Comparison of ENCODE assay signal across 13 cellular contexts in the genomic region with DNA sequence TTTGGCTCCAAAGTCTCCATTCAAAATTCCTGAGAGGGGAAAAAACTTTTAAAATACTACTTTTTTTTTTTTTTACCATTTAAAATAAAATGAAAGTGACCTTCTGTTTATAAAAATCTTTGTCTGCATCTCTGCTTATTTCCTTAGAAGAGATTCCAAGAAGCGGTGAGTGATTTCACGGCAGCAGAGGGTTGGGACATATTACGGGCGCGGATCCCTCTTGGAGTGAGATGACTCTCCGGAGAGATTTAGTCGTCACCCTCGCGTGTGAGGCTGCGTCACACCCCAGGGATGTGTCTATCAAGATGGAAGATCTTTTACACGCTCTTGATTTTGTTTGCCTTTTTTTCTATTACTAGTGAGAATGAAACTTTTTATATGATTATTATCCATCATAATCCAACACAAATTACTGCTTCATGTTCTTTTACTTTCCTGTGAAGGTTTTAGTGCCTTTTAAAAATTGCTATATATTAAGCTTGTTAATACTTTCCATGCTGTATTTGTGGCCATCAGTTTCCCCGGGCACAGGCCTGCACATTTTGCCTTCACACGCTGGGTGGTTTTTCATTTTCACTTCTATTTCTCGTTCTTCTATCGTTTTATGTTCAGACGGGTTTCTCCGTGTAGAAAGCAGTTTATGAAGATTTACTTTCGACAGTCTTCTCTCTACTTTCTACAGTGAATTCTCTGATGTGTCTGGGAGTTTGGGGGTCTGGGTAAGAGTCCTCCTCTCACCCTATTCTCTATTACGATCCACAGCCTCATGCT. TPM values are rescaled to one million over a fixed set of nuclear protein-coding genes. Genes with fewer than 3 reads are reported as not detected.
A peak's percentile ranks its signal among the peaks of the same experiment; 100 is the strongest.
DNase-seq lines count a peak whose midpoint lies in the region; TF ChIP-seq lines count a peak whose summit lies in the region.
"Had no signal": no experiment of that assay in that cellular context is flagged by ENCODE, and none has a peak within 500 bp of the region (broad histone marks: within the 10 kb centered on the region; RNA-seq: fewer than 3 reads in every experiment).

No MANE protein-coding gene starts in this region.

- no peaks in the 10 kb centered on the region for H3K27me3 Mint-ChIP-seq in T-helper 2 cell treated with Interferon-gamma antibody and Interleukin-4, amounts not matched to agents 5 μg/mL and 100 μg/mL, for 36 hours (ENCODE audit: low read depth)

- DNase-seq in NCI-H82 (lab: John Stamatoyannopoulos, UW) = peak; percentile 11
- no peak for DNase-seq in NCI-H82 treated with DMSO at 0.1 percent for 48 hours (lab: John Stamatoyannopoulos, UW; ENCODE audit: unreplicated experiment)
- peak; percentile 67 for DNase-seq in T-helper 2 cell treated with Interferon-gamma antibody and Interleukin-4, amounts not matched to agents 5 μg/mL and 100 μg/mL, for 36 hours (ENCODE audit: low spot score)
- peak in 1 of 2 donors; percentile 57 for DNase-seq in fibroblast of lung (ENCODE audit: low read depth in 2 of 2)
- DNase-seq in stimulated activated CD4-positive, alpha-beta T cell treated with anti-CD3 and anti-CD28 coated beads, Interleukin-4, amount 100 ng/mL, for 48 hours (ENCODE audit: low read depth in 2 of 2) = peak; percentile 49 to 75
- no peak for DNase-seq in NCI-H2171 (lab: John Stamatoyannopoulos, UW)
- DNase-seq in NCI-H524 (lab: John Stamatoyannopoulos, UW) = no peak
- no peak for DNase-seq in H7
- DNase-seq: hippocampal formation, NCI-H1930 had no signal

- H3K4me1 Mint-ChIP-seq in T-helper 2 cell treated with Interferon-gamma antibody and Interleukin-4, amounts not matched to agents 5 μg/mL and 100 μg/mL, for 36 hours (ENCODE audit: low read depth) = peaks cover 31% of the 10 kb centered on the region

- H2AFZ ChIP-seq in fibroblast of lung (ENCODE audit: low read length) = no peak overlapping the region

- peaks cover 2% of the 10 kb centered on the region for H3K27me3 ChIP-seq in fibroblast of lung (ENCODE audit: control insufficient read depth, insufficient read depth, low read length)
- H3K27me3 ChIP-seq in H7 (ENCODE audit: control insufficient read depth, insufficient read depth, low read length) = peaks cover 5% of the 10 kb centered on the region
- H3K27me3 ChIP-seq: ovary had no signal

- peak overlapping the region; percentile 48 for H3K27ac ChIP-seq in fibroblast of lung (ENCODE audit: insufficient read depth, low read length)
- H3K27ac ChIP-seq: 22Rv1, cardiac muscle cell, ovary had no signal

- peaks cover 58% of the 10 kb centered on the region for H3K36me3 Mint-ChIP-seq in T-helper 2 cell treated with Interferon-gamma antibody and Interleukin-4, amounts not matched to agents 5 μg/mL and 100 μg/mL, for 36 hours (ENCODE audit: low read depth)

- peak overlapping the region in 3 of 4 experiments; percentile 11 to 37 (median 22) for H3K4me3 ChIP-seq in fibroblast of lung (replicated peaks in 1 of 4; ENCODE audit: control extremely low read depth in 1 of 4, insufficient read depth in 1 of 4, low read depth in 3 of 4, low read length in 4 of 4)
- no peak overlapping the region for H3K4me3 ChIP-seq in H7 (ENCODE audit: insufficient read depth, low read depth, low read length)
- H3K4me3 ChIP-seq: cardiac muscle cell, ovary had no signal

- no peak overlapping the region for H3K9ac ChIP-seq in fibroblast of lung (ENCODE audit: insufficient read depth, low read length)

- H3K4me1 ChIP-seq in fibroblast of lung (ENCODE audit: control insufficient read depth, extremely low read depth, insufficient read depth, low read length) = peaks cover 2% of the 10 kb centered on the region

- no peak for TF ChIP-seq CTCF in fibroblast of lung (conservative IDR thresholded peaks at IDR 0.05 in 1 of 2, IDR thresholded peaks at IDR 0.05 in 1 of 2; ENCODE audit: low read depth in 1 of 2, low read length in 2 of 2)

- H3K36me3 ChIP-seq in fibroblast of lung (ENCODE audit: control insufficient read depth, insufficient read depth, low read length) (no peaks in the 10 kb centered on the region), H7 (replicated peaks; ENCODE audit: control insufficient read depth, insufficient read depth, low read length) (no peaks in the 10 kb centered on the region)
- H3K36me3 ChIP-seq: cardiac muscle cell, ovary had no signal

- H3K79me2 ChIP-seq in fibroblast of lung (ENCODE audit: control insufficient read depth, insufficient read depth, low read length) = no peaks in the 10 kb centered on the region

- no peaks in the 10 kb centered on the region for H3K9me3 Mint-ChIP-seq in T-helper 2 cell treated with Interferon-gamma antibody and Interleukin-4, amounts not matched to agents 5 μg/mL and 100 μg/mL, for 36 hours

- H4K20me1 ChIP-seq in fibroblast of lung (ENCODE audit: control insufficient read depth, extremely low read depth, insufficient read depth, low read length) = no peaks in the 10 kb centered on the region

- H3K4me2 ChIP-seq in fibroblast of lung (ENCODE audit: extremely low read depth, insufficient read depth, low read length) = peak overlapping the region; percentile 71

- H3K27ac Mint-ChIP-seq in T-helper 2 cell treated with Interferon-gamma antibody and Interleukin-4, amounts not matched to agents 5 μg/mL and 100 μg/mL, for 36 hours = peak overlapping the region; percentile 86

- peak overlapping the region; percentile 41 for H3K4me3 Mint-ChIP-seq in T-helper 2 cell treated with Interferon-gamma antibody and Interleukin-4, amounts not matched to agents 5 μg/mL and 100 μg/mL, for 36 hours

- no peaks in the 10 kb centered on the region for H3K9me3 ChIP-seq in fibroblast of lung (ENCODE audit: control insufficient read depth, insufficient read depth, low read depth, low read length)
- H3K9me3 ChIP-seq: ovary had no signal

RNA-seq across cellular contexts. Expression of a gene that starts 9.7 kb away (rescaled TPM):
- total RNA-seq in fibroblast of lung = 0.26 and 0.66 TPM in 2 replicates
- 0.48 and 1.8 TPM in 2 replicates for polyA plus RNA-seq in fibroblast of lung
- 1.9 and 4.9 TPM in 2 replicates for polyA plus RNA-seq in fibroblast of lung (2012)
- 0.51 and 8.1 TPM in 2 replicates for polyA minus RNA-seq in fibroblast of lung (ENCODE audit: low replicate concordance)
- 1.3 and 3.5 TPM in 2 replicates for total RNA-seq in H7 (2014; rRNA removed; shearing (Covaris generic))
- total RNA-seq: cardiac muscle cell had no signal
- polyA plus RNA-seq: cardiac muscle cell had no signal

Comparison
In these comparisons a context has a peak if more than half of its experiments do, and no peak if none do; other contexts are left out.
1. DNase-seq: peak in NCI-H82 (single experiment), T-helper 2 cell treated with Interferon-gamma antibody and Interleukin-4, amounts not matched to agents 5 μg/mL and 100 μg/mL, for 36 hours (single experiment) and stimulated activated CD4-positive, alpha-beta T cell treated with anti-CD3 and anti-CD28 coated beads, Interleukin-4, amount 100 ng/mL, for 48 hours (2 of 2); none in NCI-H82 treated with DMSO at 0.1 percent for 48 hours (single experiment), NCI-H2171 (single experiment), NCI-H524 (0 of 2) and H7 (single experiment).